ENCODE assay signal across 10 cellular contexts in the genomic region with DNA sequence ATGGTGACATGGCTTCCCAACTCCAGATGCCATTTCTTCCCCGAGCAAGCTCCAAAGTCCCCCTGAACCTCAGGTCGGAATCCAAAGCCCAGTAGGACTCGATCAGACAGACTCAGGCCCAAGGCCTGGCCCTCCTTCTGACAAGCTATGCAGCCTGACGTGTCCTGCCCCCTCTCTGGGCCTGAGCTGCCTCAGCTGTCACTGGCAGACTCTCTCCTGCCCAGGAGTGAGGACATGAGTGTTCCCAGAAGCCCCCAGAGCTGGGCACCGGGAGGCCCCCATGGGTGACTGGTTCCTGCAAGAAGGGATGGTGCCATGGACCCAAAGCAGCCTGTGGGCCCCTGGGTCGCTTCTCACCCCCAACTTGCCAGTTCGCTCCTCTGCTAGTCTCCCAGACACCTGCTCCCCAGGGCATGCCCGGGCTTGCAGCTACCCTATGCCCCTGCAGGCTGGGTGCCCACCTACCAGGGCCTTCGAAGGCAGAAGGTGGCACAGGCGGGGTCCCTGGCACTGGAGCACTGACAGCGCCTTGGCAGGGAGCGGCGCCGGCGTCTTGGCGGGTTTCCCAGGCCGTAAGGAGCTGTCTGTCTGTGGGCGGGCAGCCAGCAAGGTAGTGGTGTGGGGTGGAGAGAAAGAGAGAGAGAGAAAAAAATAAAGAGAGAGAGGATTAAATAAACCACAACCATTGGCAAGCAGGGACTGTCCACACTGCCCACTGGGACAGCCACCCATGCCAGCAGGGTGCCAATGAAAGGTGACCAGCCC. TPM values are rescaled to one million over a fixed set of nuclear protein-coding genes. Genes with fewer than 3 reads are reported as not detected.
DNase-seq lines count a peak whose midpoint lies in the region; ATAC-seq and TF ChIP-seq lines count a peak whose summit lies in the region.
"Had no signal": no experiment of that assay in that cellular context is flagged by ENCODE, and none has a peak within 500 bp of the region (broad histone marks: within the 10 kb centered on the region; RNA-seq: fewer than 3 reads in every experiment).

No MANE protein-coding gene starts in this region.

- intact Hi-C loops in Right ventricle myocardium inferior (cut with DNase I): loop anchor here (5.0 kb wide), 1 partner anchor 40 kb away; no protein-coding TSS in a partner anchor
- intact Hi-C loops in Right ventricle myocardium superior (cut with DNase I): no loop called here
- intact Hi-C loops in left colon (cut with DNase I, micrococcal nuclease): no loop called here

- ATAC-seq in Right ventricle myocardium inferior (no peak), Right ventricle myocardium superior (ENCODE audit: poor library complexity) (no peak), SK-N-SH treated with all-trans-retinoic acid at 6 μM for 48 hours (peak; percentile 50), left colon (peak; percentile 59), HG03196 (IDR thresholded peaks at IDR 0.05; ENCODE audit: unreplicated experiment) (no peak), GM18867 (IDR thresholded peaks at IDR 0.05; ENCODE audit: unreplicated experiment) (no peak)
- ATAC-seq: activated CD4-positive, CD25-positive, alpha-beta regulatory T cell treated with anti-CD3 and anti-CD28 coated beads, Interleukin-2, amount 50 U/mL, for 24 hours had no signal

- DNase-seq in Right ventricle myocardium inferior (ENCODE audit: missing footprints) (peak; percentile 71), Right ventricle myocardium superior (no peak), left colon (peak; percentile 92), RKO (ENCODE audit: low spot score) (no peak)
- no peak for DNase-seq in stimulated activated CD4-positive, alpha-beta T cell treated with anti-CD3 and anti-CD28 coated beads, Interleukin-4, amount 100 ng/mL, for 24 hours

TF ChIP-seq in SK-N-SH treated with all-trans-retinoic acid at 6 μM for 48 hours, 23 proteins besides CTCF, POLR2A, EP300 and RAD21:
- no peak for TF ChIP-seq ZNF70 (CRISPR knock-in tag; IDR thresholded peaks at IDR 0.05)
- TF ChIP-seq, protein P1, sequence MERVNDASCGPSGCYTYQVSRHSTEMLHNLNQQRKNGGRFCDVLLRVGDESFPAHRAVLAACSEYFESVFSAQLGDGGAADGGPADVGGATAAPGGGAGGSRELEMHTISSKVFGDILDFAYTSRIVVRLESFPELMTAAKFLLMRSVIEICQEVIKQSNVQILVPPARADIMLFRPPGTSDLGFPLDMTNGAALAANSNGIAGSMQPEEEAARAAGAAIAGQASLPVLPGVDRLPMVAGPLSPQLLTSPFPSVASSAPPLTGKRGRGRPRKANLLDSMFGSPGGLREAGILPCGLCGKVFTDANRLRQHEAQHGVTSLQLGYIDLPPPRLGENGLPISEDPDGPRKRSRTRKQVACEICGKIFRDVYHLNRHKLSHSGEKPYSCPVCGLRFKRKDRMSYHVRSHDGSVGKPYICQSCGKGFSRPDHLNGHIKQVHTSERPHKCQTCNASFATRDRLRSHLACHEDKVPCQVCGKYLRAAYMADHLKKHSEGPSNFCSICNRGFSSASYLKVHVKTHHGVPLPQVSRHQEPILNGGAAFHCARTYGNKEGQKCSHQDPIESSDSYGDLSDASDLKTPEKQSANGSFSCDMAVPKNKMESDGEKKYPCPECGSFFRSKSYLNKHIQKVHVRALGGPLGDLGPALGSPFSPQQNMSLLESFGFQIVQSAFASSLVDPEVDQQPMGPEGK (CRISPR knock-in tag; IDR thresholded peaks at IDR 0.05; ENCODE audit: borderline replicate concordance): no peak
- 0 out of 2 replicates have a peak, but pooled peaks have one; percentile 32 for TF ChIP-seq CSDC2 (CRISPR knock-in tag; IDR thresholded peaks at IDR 0.05)

RNA-seq across cellular contexts. Expression of gene EDN2, which starts 2.3 kb away (rescaled TPM):
- total RNA-seq in Right ventricle myocardium inferior: not detected
- 0.27 TPM for total RNA-seq in Right ventricle myocardium superior
- total RNA-seq in left colon: 10 to 100 TPM in 1 of 2 donors, 1 to 10 TPM in 1; 4.8 to 19.3 TPM
- total RNA-seq: NCI-H460 had no signal

Comparison
In these comparisons a context has a peak if more than half of its experiments do, and no peak if none do; other contexts are left out.
1. DNase-seq: peak in Right ventricle myocardium inferior (single experiment) and left colon (2 of 2); none in Right ventricle myocardium superior (single experiment), stimulated activated CD4-positive, alpha-beta T cell treated with anti-CD3 and anti-CD28 coated beads, Interleukin-4, amount 100 ng/mL, for 24 hours (single experiment) and RKO (single experiment).
2. ATAC-seq: peak in SK-N-SH treated with all-trans-retinoic acid at 6 μM for 48 hours (single experiment) and left colon (single experiment); none in Right ventricle myocardium inferior (single experiment), Right ventricle myocardium superior (single experiment), HG03196 (single experiment) and GM18867 (single experiment).